Comparison of ENCODE assay signal across 29 cellular contexts in genomic region chr11:130668751-130669150, GRCh38.
"Had no signal": no experiment of that assay in that cellular context is flagged by ENCODE, and none has a peak within 500 bp of the region (broad histone marks: within the 10 kb centered on the region; RNA-seq: fewer than 3 reads in every experiment).

No MANE protein-coding gene starts in this region.

- H3K27ac ChIP-seq: brain microvascular endothelial cell, SJSA1 had no signal

- H3K27me3 Mint-ChIP-seq: activated CD4-positive, alpha-beta T cell treated with anti-CD3 and anti-CD28 coated beads, Interleukin-2, amount 10 ng/mL, durations not matched to agents 7 days and 5 days had no signal

- DNase-seq: activated CD4-positive, alpha-beta T cell treated with anti-CD3 and anti-CD28 coated beads, Interleukin-2, amount 10 ng/mL, durations not matched to agents 7 days and 5 days; activated CD4-positive, alpha-beta T cell treated with anti-CD3 and anti-CD28 coated beads, Interleukin-2, amount 50 U/mL, for 48 hours; activated CD8-positive, alpha-beta memory T cell treated with anti-CD3 and anti-CD28 coated beads, Interleukin-2, amount 50 U/mL, for 4 hours; activated gamma-delta T cell treated with Interleukin-2 at 50 U/mL for 16 hours; activated naive CD4-positive, alpha-beta T cell treated with anti-CD3 and anti-CD28 coated beads for 36 hours; activated T-cell treated with anti-CD3 and anti-CD28 coated beads for 4 hours; activated T-cell treated with anti-CD3 and anti-CD28 coated beads, Interleukin-2, amount 50 U/mL, for 4 hours; aorta; brain microvascular endothelial cell; central memory CD4-positive, alpha-beta T cell; MG63; NCI-H1092; NCI-H1436 treated with DMSO at 0.1 percent for 48 hours; NCI-H1694 treated with DMSO at 0.1 percent for 48 hours; NCI-H2029; NCI-H345; NCI-H748 treated with DMSO at 0.1 percent for 48 hours; NK-92 treated with Interleukin-12 subunit alpha and Interleukin-12 subunit beta, amount 100 ng/mL, for 24 hours; PC-3; Peyer's patch; RPMI8226; SHP77 treated with DMSO at 0.1 percent for 48 hours; SK-N-SH had no signal

- H3K4me3 Mint-ChIP-seq: activated CD4-positive, alpha-beta T cell treated with anti-CD3 and anti-CD28 coated beads, Interleukin-2, amount 10 ng/mL, durations not matched to agents 7 days and 5 days; activated naive CD4-positive, alpha-beta T cell treated with anti-CD3 and anti-CD28 coated beads for 36 hours; activated T-cell treated with anti-CD3 and anti-CD28 coated beads, Interleukin-2, amount 50 U/mL, for 4 hours; activated T-helper 1 cell treated with anti-CD3 and anti-CD28 coated beads, Interleukin-12 subunit alpha, Interleukin-12 subunit beta, Interleukin-2, Interleukin-4 antibody, amounts not matched to agents 30 ng/mL and 10 ng/mL and 1 ng/mL, durations not matched to agents 14 hours and 24 hours and 36 hours; T-helper 1 cell treated with Interleukin-12 subunit alpha and Interleukin-12 subunit beta and Interleukin-4 antibody, amounts not matched to agents 30 μg/mL and 1 μg/mL, for 36 hours; T-helper 2 cell treated with Interferon-gamma antibody and Interleukin-4, amounts not matched to agents 5 μg/mL and 100 μg/mL, for 36 hours had no signal

- H3K4me3 ChIP-seq: K562, MG63, Peyer's patch, SJSA1 had no signal

- H3K27me3 ChIP-seq: brain microvascular endothelial cell, MG63, Peyer's patch, SJSA1 had no signal

- ATAC-seq: activated naive CD4-positive, alpha-beta T cell treated with anti-CD3 and anti-CD28 coated beads, Interleukin-2, amount 50 U/mL, for 72 hours; activated T-cell treated with anti-CD3 and anti-CD28 coated beads, Interleukin-2, amount 50 U/mL, for 4 hours; K562; PC-3 had no signal

- H3K9me3 ChIP-seq: Peyer's patch, SJSA1, SK-N-SH had no signal

- H3K36me3 ChIP-seq: brain microvascular endothelial cell, MG63, Peyer's patch, SJSA1 had no signal

- H3K36me3 Mint-ChIP-seq: activated naive CD4-positive, alpha-beta T cell treated with anti-CD3 and anti-CD28 coated beads, Interleukin-2, amount 50 U/mL, for 72 hours had no signal

- H3K9me3 Mint-ChIP-seq: activated CD4-positive, alpha-beta T cell treated with anti-CD3 and anti-CD28 coated beads, Interleukin-2, amount 10 ng/mL, durations not matched to agents 7 days and 5 days; activated naive CD4-positive, alpha-beta T cell treated with anti-CD3 and anti-CD28 coated beads for 36 hours; activated naive CD4-positive, alpha-beta T cell treated with anti-CD3 and anti-CD28 coated beads, Interleukin-2, amount 50 U/mL, for 72 hours; activated T-cell treated with anti-CD3 and anti-CD28 coated beads, Interleukin-2, amount 50 U/mL, for 4 hours; activated T-helper 1 cell treated with anti-CD3 and anti-CD28 coated beads, Interleukin-12 subunit alpha, Interleukin-12 subunit beta, Interleukin-2, Interleukin-4 antibody, amounts not matched to agents 30 ng/mL and 10 ng/mL and 1 ng/mL, durations not matched to agents 14 hours and 24 hours and 36 hours; T-helper 1 cell treated with Interleukin-12 subunit alpha and Interleukin-12 subunit beta and Interleukin-4 antibody, amounts not matched to agents 30 μg/mL and 1 μg/mL, for 36 hours; T-helper 2 cell treated with Interferon-gamma antibody and Interleukin-4, amounts not matched to agents 5 μg/mL and 100 μg/mL, for 36 hours had no signal

- H3K9ac ChIP-seq: SK-N-SH had no signal

- H3K4me1 Mint-ChIP-seq: activated CD4-positive, alpha-beta T cell treated with anti-CD3 and anti-CD28 coated beads, Interleukin-2, amount 10 ng/mL, durations not matched to agents 7 days and 5 days had no signal

- H3K27ac Mint-ChIP-seq: activated CD4-positive, alpha-beta T cell treated with anti-CD3 and anti-CD28 coated beads, Interleukin-2, amount 10 ng/mL, durations not matched to agents 7 days and 5 days; activated naive CD4-positive, alpha-beta T cell treated with anti-CD3 and anti-CD28 coated beads for 36 hours; activated naive CD4-positive, alpha-beta T cell treated with anti-CD3 and anti-CD28 coated beads, Interleukin-2, amount 50 U/mL, for 72 hours; activated T-helper 1 cell treated with anti-CD3 and anti-CD28 coated beads, Interleukin-12 subunit alpha, Interleukin-12 subunit beta, Interleukin-2, Interleukin-4 antibody, amounts not matched to agents 30 ng/mL and 10 ng/mL and 1 ng/mL, durations not matched to agents 14 hours and 24 hours and 36 hours; T-helper 1 cell treated with Interleukin-12 subunit alpha and Interleukin-12 subunit beta and Interleukin-4 antibody, amounts not matched to agents 30 μg/mL and 1 μg/mL, for 36 hours; T-helper 2 cell treated with Interferon-gamma antibody and Interleukin-4, amounts not matched to agents 5 μg/mL and 100 μg/mL, for 36 hours had no signal
